8 cellular contexts compared by ENCODE assay signal in genomic region chr19:55353356-55353802, GRCh38. TPM values are rescaled to one million over a fixed set of nuclear protein-coding genes. Genes with fewer than 3 reads are reported as not detected.
A peak's percentile ranks its signal among the peaks of the same experiment; 100 is the strongest.
DNase-seq lines count a peak whose midpoint lies in the region; ATAC-seq and TF ChIP-seq lines count a peak whose summit lies in the region.

No MANE protein-coding gene starts in this region.

- TF ChIP-seq EP300 in upper lobe of left lung (IDR thresholded peaks at IDR 0.05) = no peak

- H3K9me3 ChIP-seq in upper lobe of left lung = no peaks in the 10 kb centered on the region

- peak; percentile 7 for ATAC-seq in memory B cell (ENCODE audit: low read depth)
- ATAC-seq in upper lobe of left lung (ENCODE audit: low FRiP score in 2 of 2) = no peak
- ATAC-seq in GM19397 (IDR thresholded peaks at IDR 0.05; ENCODE audit: unreplicated experiment) = no peak

- no peak for TF ChIP-seq POLR2A in upper lobe of left lung (IDR thresholded peaks at IDR 0.05)

- H3K36me3 Mint-ChIP-seq in activated naive CD4-positive, alpha-beta T cell treated with anti-CD3 and anti-CD28 coated beads, Interleukin-2, amount 50 U/mL, for 24 hours = no peaks in the 10 kb centered on the region
- H3K36me3 Mint-ChIP-seq in memory B cell = peaks cover 1% of the 10 kb centered on the region

- H3K27me3 ChIP-seq in upper lobe of left lung = peaks cover 2 to 36% (median 23%) of the 10 kb centered on the region in 4 donors

- TF ChIP-seq CTCF in astrocyte of the spinal cord (IDR thresholded peaks at IDR 0.05; ENCODE audit: low read depth, low read length) (no peak), upper lobe of left lung (IDR thresholded peaks at IDR 0.05) (no peak)

- no peaks in the 10 kb centered on the region for H3K9me3 Mint-ChIP-seq in activated naive CD4-positive, alpha-beta T cell treated with anti-CD3 and anti-CD28 coated beads, Interleukin-2, amount 50 U/mL, for 24 hours
- H3K9me3 Mint-ChIP-seq in memory B cell = no peaks in the 10 kb centered on the region

- peaks cover 25% of the 10 kb centered on the region for H3K27me3 Mint-ChIP-seq in activated naive CD4-positive, alpha-beta T cell treated with anti-CD3 and anti-CD28 coated beads, Interleukin-2, amount 50 U/mL, for 24 hours
- peaks cover 41% of the 10 kb centered on the region for H3K27me3 Mint-ChIP-seq in memory B cell

- peaks cover 17% of the 10 kb centered on the region for H3K4me1 Mint-ChIP-seq in activated naive CD4-positive, alpha-beta T cell treated with anti-CD3 and anti-CD28 coated beads, Interleukin-2, amount 50 U/mL, for 24 hours
- peaks cover 15% of the 10 kb centered on the region for H3K4me1 Mint-ChIP-seq in memory B cell

- no peak overlapping the region for H3K27ac ChIP-seq in upper lobe of left lung

- H3K4me3 Mint-ChIP-seq in activated naive CD4-positive, alpha-beta T cell treated with anti-CD3 and anti-CD28 coated beads, Interleukin-2, amount 50 U/mL, for 24 hours = peak overlapping the region; percentile 82
- peak overlapping the region; percentile 73 for H3K4me3 Mint-ChIP-seq in memory B cell

- WGBS in upper lobe of left lung, 2 donors = 2% methylated on average over 21 to 24 of the region's 24 CpGs

- no peak for DNase-seq in activated naive CD4-positive, alpha-beta T cell treated with Interleukin-2 at 50 U/mL for 16 hours
- DNase-seq in astrocyte of the spinal cord (ENCODE audit: low read depth, low spot score) (no peak), memory B cell (ENCODE audit: low spot score in 2 of 2) (no peak), upper lobe of left lung (peak in 1 of 2 donors; percentile 59), DMS 273 (lab: John Stamatoyannopoulos, UW; ENCODE audit: unreplicated experiment) (no peak), NCI-H2107 (lab: John Stamatoyannopoulos, UW) (no peak)

- H3K4me3 ChIP-seq in astrocyte of the spinal cord (ENCODE audit: low read depth, low read length) (peak overlapping the region; percentile 44), upper lobe of left lung (peak overlapping the region in 3 of 4 donors; percentile 33 to 53 (median 51))

- in situ Hi-C loops in astrocyte of the spinal cord (cut with HindIII; ENCODE audit: low sequenced_read_pairs) = no loop called here

- no peak overlapping the region for H3K27ac Mint-ChIP-seq in activated naive CD4-positive, alpha-beta T cell treated with anti-CD3 and anti-CD28 coated beads, Interleukin-2, amount 50 U/mL, for 24 hours
- no peak overlapping the region for H3K27ac Mint-ChIP-seq in memory B cell

- H3K4me1 ChIP-seq in upper lobe of left lung = peaks cover 15 to 25% (median 20%) of the 10 kb centered on the region in 4 donors

- no peaks in the 10 kb centered on the region for H3K36me3 ChIP-seq in upper lobe of left lung

RNA-seq across cellular contexts. Expression of gene COX6B2, which starts 1.1 kb away (rescaled TPM):
- under 1 TPM in 1 of 6 donors, not detected in 5; 0.20 TPM for total RNA-seq in upper lobe of left lung

RNA-seq across cellular contexts. Expression of gene GARIN5B, which starts 9.7 kb away (rescaled TPM):
- not detected for total RNA-seq in upper lobe of left lung

RNA-seq across cellular contexts. Expression of gene KMT5C, which starts 13.7 kb away (rescaled TPM):
- total RNA-seq in upper lobe of left lung = 100 to 1,000 TPM in 1 of 6 donors, 10 to 100 TPM in 4, 1 to 10 TPM in 1; 9.1 to 111 (median 15.6) TPM

RNA-seq across cellular contexts. Expression of gene IL11, which starts 16.9 kb away (rescaled TPM):
- under 1 TPM in 2 of 6 donors, not detected in 4; 0.20 to 0.34 TPM for total RNA-seq in upper lobe of left lung

RNA-seq across cellular contexts. Expression of gene TMEM190, which starts 23.2 kb away (rescaled TPM):
- total RNA-seq in upper lobe of left lung = 10 to 100 TPM in 4 of 6 donors, 1 to 10 TPM in 1, under 1 TPM in 1; 0.92 to 48.6 (median 20.9) TPM
